In the genomic region with DNA sequence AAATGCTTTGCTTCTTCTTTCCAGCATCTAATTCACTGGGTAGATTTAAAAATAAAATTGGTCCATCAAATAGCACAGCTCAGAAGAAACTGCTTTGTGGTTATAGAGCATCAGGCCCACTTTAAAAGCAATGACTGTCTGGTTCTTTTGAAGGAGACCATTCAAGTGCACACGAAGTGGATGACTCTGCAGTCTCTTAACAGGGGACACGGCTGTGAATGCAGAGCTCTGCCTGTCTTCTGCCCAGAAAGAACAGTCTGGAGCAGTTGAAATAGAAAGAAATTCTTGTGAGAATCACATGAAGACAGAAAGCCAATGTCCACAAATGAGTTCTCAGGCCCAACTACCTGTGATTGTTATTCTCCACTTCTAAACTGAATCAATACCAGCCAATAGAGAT, we compare ENCODE assay signal across 18 cellular contexts.
DNase-seq lines count a peak whose midpoint lies in the region; ATAC-seq and TF ChIP-seq lines count a peak whose summit lies in the region.
"Had no signal": no experiment of that assay in that cellular context is flagged by ENCODE, and none has a peak within 500 bp of the region (broad histone marks: within the 10 kb centered on the region; RNA-seq: fewer than 3 reads in every experiment).

No MANE protein-coding gene starts in this region.

- no peaks in the 10 kb centered on the region for H3F3A ChIP-seq in smooth muscle cell (ENCODE audit: low read depth)

- H3K9me3 ChIP-seq in mesenchymal stem cell (ENCODE audit: control insufficient read depth, low read length) = no peaks in the 10 kb centered on the region
- H3K9me3 ChIP-seq in smooth muscle cell (replicated peaks; ENCODE audit: low read depth) = no peaks in the 10 kb centered on the region
- H3K9me3 ChIP-seq in Peyer's patch = no peaks in the 10 kb centered on the region
- H3K9me3 ChIP-seq: A549, MG63, SJSA1 had no signal

- DNase-seq in NCI-H82 (lab: John Stamatoyannopoulos, UW) (peak; percentile 22), NCI-H82 treated with DMSO at 0.1 percent for 48 hours (lab: John Stamatoyannopoulos, UW; ENCODE audit: unreplicated experiment) (no peak), RPMI7951 (ENCODE audit: low read depth) (peak; percentile 17), mesenchymal stem cell (peak; percentile 24), smooth muscle cell (lab: John Stamatoyannopoulos, UW; ENCODE audit: unreplicated experiment) (no peak), Peyer's patch (no peak)
- DNase-seq in activated naive CD4-positive, alpha-beta T cell treated with Interleukin-2 at 50 U/mL for 16 hours = no peak
- DNase-seq: C1 segment of cervical spinal cord, DMS 273 treated with DMSO at 0.1 percent for 48 hours, H7, Karpas-422, MG63, NCI-H1105, OCI-M1, SW 1271 had no signal

- no peaks in the 10 kb centered on the region for H3K79me2 ChIP-seq in smooth muscle cell (ENCODE audit: low read depth)

- no peaks in the 10 kb centered on the region for H4K20me1 ChIP-seq in smooth muscle cell (ENCODE audit: low read depth)

- H3K4me3 ChIP-seq in mesenchymal stem cell (ENCODE audit: insufficient read depth in 1 of 2, low read depth in 1 of 2, low read length in 2 of 2) (no peak overlapping the region), smooth muscle cell (no peak overlapping the region), Peyer's patch (no peak overlapping the region)
- H3K4me3 ChIP-seq: A549, MG63, SJSA1 had no signal

- H3K79me1 ChIP-seq in mesenchymal stem cell (replicated peaks; ENCODE audit: low read length, poor library complexity, severe bottlenecking) = no peaks in the 10 kb centered on the region

- no peak overlapping the region for H3K23ac ChIP-seq in mesenchymal stem cell (ENCODE audit: low read length in 2 of 2)

- no peak overlapping the region for H2BK12ac ChIP-seq in mesenchymal stem cell (ENCODE audit: low read length in 2 of 2)

- H2BK5ac ChIP-seq in mesenchymal stem cell (ENCODE audit: low read depth, low read length, poor library complexity, severe bottlenecking) = no peak overlapping the region

- no peak overlapping the region for H3K18ac ChIP-seq in mesenchymal stem cell (ENCODE audit: low read depth in 1 of 2, low read length in 2 of 2)

- 23% methylated on average over 2 of the region's 2 CpGs for WGBS in mesenchymal stem cell
- WGBS in smooth muscle cell (ENCODE audit: low lambda C conversion rate) = 9% methylated on average over 2 of the region's 2 CpGs

- H3K27ac ChIP-seq in mesenchymal stem cell (ENCODE audit: low read length, poor library complexity, severe bottlenecking) = no peak overlapping the region
- no peak overlapping the region for H3K27ac ChIP-seq in smooth muscle cell (ENCODE audit: low read depth)
- H3K27ac ChIP-seq in Peyer's patch = no peak overlapping the region
- H3K27ac ChIP-seq: A549, SJSA1 had no signal

- H4K91ac ChIP-seq in mesenchymal stem cell (ENCODE audit: low read length) = no peak overlapping the region

- H3K9ac ChIP-seq in mesenchymal stem cell (ENCODE audit: low read length) (no peak overlapping the region), smooth muscle cell (ENCODE audit: low read depth) (no peak overlapping the region)

- H2BK15ac ChIP-seq in mesenchymal stem cell (ENCODE audit: low read depth, poor library complexity, severe bottlenecking) = no peak overlapping the region

- no peaks in the 10 kb centered on the region for H3K4me1 ChIP-seq in mesenchymal stem cell (ENCODE audit: control insufficient read depth, insufficient read depth, low read depth, low read length)
- H3K4me1 ChIP-seq in smooth muscle cell (ENCODE audit: low read depth) = peaks cover 4% of the 10 kb centered on the region
- H3K4me1 ChIP-seq in Peyer's patch = no peaks in the 10 kb centered on the region
- H3K4me1 ChIP-seq: A549, SJSA1 had no signal

- H3K36me3 ChIP-seq in mesenchymal stem cell (ENCODE audit: control insufficient read depth in 1 of 2, insufficient read depth in 2 of 2, low read depth in 1 of 2, low read length in 2 of 2) (no peaks in the 10 kb centered on the region), smooth muscle cell (ENCODE audit: low read depth) (no peaks in the 10 kb centered on the region), Peyer's patch (no peaks in the 10 kb centered on the region)
- H3K36me3 ChIP-seq: MG63, SJSA1 had no signal

- TF ChIP-seq CTCF in smooth muscle cell (IDR thresholded peaks at IDR 0.05; ENCODE audit: borderline replicate concordance, insufficient read depth, poor library complexity, severe bottlenecking) = no peak
- TF ChIP-seq CTCF in Peyer's patch (IDR thresholded peaks at IDR 0.05) = no peak

- H3K27me3 ChIP-seq in mesenchymal stem cell (ENCODE audit: control insufficient read depth in 1 of 2, insufficient read depth in 1 of 2, low read length in 2 of 2) = no peaks in the 10 kb centered on the region
- no peaks in the 10 kb centered on the region for H3K27me3 ChIP-seq in smooth muscle cell (ENCODE audit: low read depth)
- no peaks in the 10 kb centered on the region for H3K27me3 ChIP-seq in Peyer's patch
- H3K27me3 ChIP-seq: MG63, SJSA1 had no signal

- H3K4me2 ChIP-seq in mesenchymal stem cell (ENCODE audit: low read length, poor library complexity, severe bottlenecking) (peak overlapping the region; percentile 7), smooth muscle cell (no peak overlapping the region)
- H3K4me2 ChIP-seq: A549 had no signal

- no peak overlapping the region for H2AK5ac ChIP-seq in mesenchymal stem cell (ENCODE audit: low read length, severe bottlenecking)

- ATAC-seq in HG02642 (IDR thresholded peaks at IDR 0.05; ENCODE audit: poor library complexity, unreplicated experiment) = no peak
- ATAC-seq: A549 had no signal

- H3K14ac ChIP-seq in mesenchymal stem cell (ENCODE audit: low read length in 2 of 2) = no peak overlapping the region

- H2AFZ ChIP-seq in mesenchymal stem cell (ENCODE audit: low read depth, low read length) = no peak overlapping the region
- peak overlapping the region; percentile 17 for H2AFZ ChIP-seq in smooth muscle cell (ENCODE audit: low read depth)

- H2BK120ac ChIP-seq in mesenchymal stem cell (ENCODE audit: low read depth, low read length) = no peak overlapping the region

- H4K8ac ChIP-seq in mesenchymal stem cell (ENCODE audit: low read length) = no peak overlapping the region

- no peak for TF ChIP-seq POLR2A in Peyer's patch (IDR thresholded peaks at IDR 0.05)

- no peak overlapping the region for H3K4ac ChIP-seq in mesenchymal stem cell (ENCODE audit: low read depth in 1 of 2, low read length in 2 of 2)

Comparison
In these comparisons a context has a peak if more than half of its experiments do, and no peak if none do; other contexts are left out.
1. DNase-seq: peak in NCI-H82 (single experiment), RPMI7951 (single experiment) and mesenchymal stem cell (single experiment); none in NCI-H82 treated with DMSO at 0.1 percent for 48 hours (single experiment), smooth muscle cell (single experiment), Peyer's patch (0 of 3) and activated naive CD4-positive, alpha-beta T cell treated with Interleukin-2 at 50 U/mL for 16 hours (single experiment).